9 cellular contexts compared by ENCODE assay signal in the genomic region with DNA sequence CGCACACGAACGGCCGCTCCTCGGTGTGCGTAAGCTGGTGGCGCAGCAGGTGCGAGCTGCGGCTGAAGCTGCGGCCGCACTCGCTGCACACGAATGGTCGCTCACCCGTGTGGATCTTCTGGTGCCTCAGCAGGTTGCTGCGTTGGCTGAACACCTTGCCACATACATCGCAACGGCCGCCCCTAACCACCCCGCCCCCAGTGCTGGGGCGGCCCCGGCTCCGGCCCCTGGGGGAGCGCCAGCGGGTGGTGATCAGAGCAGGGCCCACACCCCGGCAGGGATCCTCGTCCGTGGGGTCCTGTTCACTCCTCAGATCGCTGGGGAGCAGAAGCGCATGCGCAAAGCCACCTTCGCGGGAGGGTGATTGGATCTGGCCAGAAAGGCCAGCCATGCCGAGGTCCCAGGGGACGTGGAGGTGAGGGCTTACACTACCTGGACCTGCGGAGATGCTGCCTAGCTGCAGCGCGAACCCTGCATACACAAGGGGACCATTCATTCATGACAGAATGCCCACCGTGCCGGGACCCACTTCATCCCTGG. TPM values are rescaled to one million over a fixed set of nuclear protein-coding genes. Genes with fewer than 3 reads are reported as not detected.
DNase-seq lines count a peak whose midpoint lies in the region; ATAC-seq and TF ChIP-seq lines count a peak whose summit lies in the region.
"Had no signal": no experiment of that assay in that cellular context is flagged by ENCODE, and none has a peak within 500 bp of the region (broad histone marks: within the 10 kb centered on the region; RNA-seq: fewer than 3 reads in every experiment).

No MANE protein-coding gene starts in this region.

- H3K4me1 ChIP-seq in left lung (peaks cover 16 to 35% of the 10 kb centered on the region in 2 donors), testis (peaks cover 37% of the 10 kb centered on the region)

- H3K36me3 ChIP-seq in left lung = peaks cover 0 to 15% of the 10 kb centered on the region in 2 donors
- no peaks in the 10 kb centered on the region for H3K36me3 ChIP-seq in testis (ENCODE audit: low read depth, missing control alignments)

- no peaks in the 10 kb centered on the region for H3K9me3 Mint-ChIP-seq in activated CD4-positive, alpha-beta T cell treated with anti-CD3 and anti-CD28 coated beads, Interleukin-2, amount 10 ng/mL, durations not matched to agents 7 days and 5 days

- intact Hi-C loops in left lung (cut with DNase I) (no loop called here), testis (cut with DNase I; ENCODE audit: low total_unique reads) (no loop called here)

- no peak for DNase-seq in activated CD4-positive, alpha-beta T cell treated with anti-CD3 and anti-CD28 coated beads, Interleukin-2, amount 10 ng/mL, durations not matched to agents 7 days and 5 days
- no peak for DNase-seq in activated CD4-positive, alpha-beta T cell treated with anti-CD3 and anti-CD28 coated beads, Interleukin-2, amount 50 U/mL, for 4 hours
- DNase-seq in astrocyte of the cerebellum (ENCODE audit: low read depth) (no peak), left lung (peak in 1 of 2 donors; percentile 53), testis (no peak), DMS79 treated with DMSO at 0.1 percent for 48 hours (lab: John Stamatoyannopoulos, UW) (no peak), NCI-H146 (lab: John Stamatoyannopoulos, UW) (no peak), superior temporal gyrus (ENCODE audit: extremely low spot score) (no peak)
- DNase-seq: NCI-H69 had no signal

- CTCF ChIA-PET in activated CD4-positive, alpha-beta T cell treated with anti-CD3 and anti-CD28 coated beads, Interleukin-2, amount 10 ng/mL, durations not matched to agents 7 days and 5 days (lab: Charles Lee) = interaction anchor here (0.8 to 2.3 kb wide), 3 partner anchors 9 to 49 kb away, joined by 3 to 14 read pairs (median 3); partner anchors contain the start of gene MZF1

- H3K4me3 ChIP-seq in astrocyte of the cerebellum (ENCODE audit: low read depth, low read length) = peak overlapping the region; percentile 24
- peak overlapping the region; percentile 21 to 31 for H3K4me3 ChIP-seq in left lung
- peak overlapping the region; percentile 22 to 54 for H3K4me3 ChIP-seq in testis

- H3K27ac ChIP-seq in left lung = peak overlapping the region in 1 of 2 donors; percentile 48
- peak overlapping the region in 1 of 2 donors; percentile 45 for H3K27ac ChIP-seq in testis

- WGBS in testis, 2 donors = 11 to 15% methylated on average over 5 to 24 of the region's 40 CpGs

- peak overlapping the region; percentile 99 for H3K27ac Mint-ChIP-seq in activated CD4-positive, alpha-beta T cell treated with anti-CD3 and anti-CD28 coated beads, Interleukin-2, amount 10 ng/mL, durations not matched to agents 7 days and 5 days

- H3K27me3 Mint-ChIP-seq in activated CD4-positive, alpha-beta T cell treated with anti-CD3 and anti-CD28 coated beads, Interleukin-2, amount 10 ng/mL, durations not matched to agents 7 days and 5 days = no peaks in the 10 kb centered on the region

- no peak for ATAC-seq in left lung

- H3K9me3 ChIP-seq in left lung (no peaks in the 10 kb centered on the region), testis (no peaks in the 10 kb centered on the region)

- H3K4me3 Mint-ChIP-seq in activated CD4-positive, alpha-beta T cell treated with anti-CD3 and anti-CD28 coated beads, Interleukin-2, amount 10 ng/mL, durations not matched to agents 7 days and 5 days = peak overlapping the region; percentile 75

- H3K27me3 ChIP-seq in left lung = peaks cover 0 to 39% of the 10 kb centered on the region in 2 donors
- H3K27me3 ChIP-seq in testis = no peaks in the 10 kb centered on the region

- POLR2A ChIA-PET in activated CD4-positive, alpha-beta T cell treated with anti-CD3 and anti-CD28 coated beads, Interleukin-2, amount 10 ng/mL, durations not matched to agents 7 days and 5 days (lab: Charles Lee) = interaction anchor here (0.5 kb wide), 1 partner anchor 402 kb away, joined by 3 read pairs; no protein-coding TSS in a partner anchor

- TF ChIP-seq CTCF in astrocyte of the cerebellum (IDR thresholded peaks at IDR 0.05; ENCODE audit: low read depth, low read length, missing control alignments) (no peak), left lung (IDR thresholded peaks at IDR 0.05) (no peak), testis (IDR thresholded peaks at IDR 0.05) (no peak)

- H3K4me1 Mint-ChIP-seq in activated CD4-positive, alpha-beta T cell treated with anti-CD3 and anti-CD28 coated beads, Interleukin-2, amount 10 ng/mL, durations not matched to agents 7 days and 5 days = peaks cover 54% of the 10 kb centered on the region

- TF ChIP-seq POLR2A in testis (IDR thresholded peaks at IDR 0.05) = no peak

- in situ Hi-C loops in astrocyte of the cerebellum (cut with HindIII; ENCODE audit: low sequenced_read_pairs) = no loop called here

- peaks cover 25% of the 10 kb centered on the region for H3K36me3 Mint-ChIP-seq in activated CD4-positive, alpha-beta T cell treated with anti-CD3 and anti-CD28 coated beads, Interleukin-2, amount 10 ng/mL, durations not matched to agents 7 days and 5 days (ENCODE audit: low read depth)

RNA-seq across cellular contexts. Expression of gene UBE2M, which starts 4.7 kb away (rescaled TPM):
- total RNA-seq in activated CD4-positive, alpha-beta T cell treated with anti-CD3 and anti-CD28 coated beads, Interleukin-2, amount 10 ng/mL, durations not matched to agents 7 days and 5 days = 10 to 100 TPM; 82.8 to 96.0 TPM
- total RNA-seq in left lung (10 to 100 TPM; 54.9 to 83.4 TPM), testis (10 to 100 TPM; 65.0 to 65.2 TPM)
- 155 TPM for polyA plus RNA-seq in testis (ENCODE audit: insufficient read depth, low read depth, low replicate concordance)

RNA-seq across cellular contexts. Expression of gene CHMP2A, which starts 8.2 kb away (rescaled TPM):
- total RNA-seq in activated CD4-positive, alpha-beta T cell treated with anti-CD3 and anti-CD28 coated beads, Interleukin-2, amount 10 ng/mL, durations not matched to agents 7 days and 5 days = 100 to 1,000 TPM; 128 to 137 TPM
- total RNA-seq in left lung (100 to 1,000 TPM; 107 to 120 TPM), testis (100 to 1,000 TPM; 115 to 126 TPM)
- 155 TPM for polyA plus RNA-seq in testis (ENCODE audit: insufficient read depth, low read depth, low replicate concordance)

RNA-seq across cellular contexts. Expression of gene MZF1, which starts 10.0 kb away (rescaled TPM):
- total RNA-seq in activated CD4-positive, alpha-beta T cell treated with anti-CD3 and anti-CD28 coated beads, Interleukin-2, amount 10 ng/mL, durations not matched to agents 7 days and 5 days = 10 to 100 TPM; 28.6 to 33.1 TPM
- total RNA-seq in left lung (10 to 100 TPM; 29.6 to 33.7 TPM), testis (10 to 100 TPM; 55.8 to 56.1 TPM)
- polyA plus RNA-seq in testis (ENCODE audit: insufficient read depth, low read depth, low replicate concordance) = 23.9 TPM

RNA-seq across cellular contexts. Expression of gene TRIM28, which starts 19.2 kb away (rescaled TPM):
- total RNA-seq in activated CD4-positive, alpha-beta T cell treated with anti-CD3 and anti-CD28 coated beads, Interleukin-2, amount 10 ng/mL, durations not matched to agents 7 days and 5 days = 100 to 1,000 TPM; 457 to 560 TPM
- total RNA-seq in left lung (100 to 1,000 TPM; 231 to 261 TPM), testis (100 to 1,000 TPM; 415 to 521 TPM)
- polyA plus RNA-seq in testis (ENCODE audit: insufficient read depth, low read depth, low replicate concordance) = 694 TPM

RNA-seq across cellular contexts. Expression of gene ZBTB45, which starts 43.5 kb away (rescaled TPM):
- 10 to 100 TPM; 17.9 to 19.9 TPM for total RNA-seq in activated CD4-positive, alpha-beta T cell treated with anti-CD3 and anti-CD28 coated beads, Interleukin-2, amount 10 ng/mL, durations not matched to agents 7 days and 5 days
- total RNA-seq in left lung (10 to 100 TPM; 12.7 to 17.7 TPM), testis (10 to 100 TPM; 14.0 to 15.1 TPM)
- 6.9 TPM for polyA plus RNA-seq in testis (ENCODE audit: insufficient read depth, low read depth, low replicate concordance)
